1 cellular context compared by ENCODE assay signal in genomic region chr19:45107621-45108170, GRCh38.
TF ChIP-seq lines count a peak whose summit lies in the region.

No MANE protein-coding gene starts in this region.

TF ChIP-seq in WTC11, 78 proteins besides CTCF, POLR2A, EP300 and RAD21 (continued from another document):
- TF ChIP-seq ZSCAN18 (CRISPR knock-in tag; IDR thresholded peaks at IDR 0.05) (no peak), NFATC4 (CRISPR knock-in tag; IDR thresholded peaks at IDR 0.05) (no peak)
